8 cellular contexts compared by ENCODE assay signal in genomic region chr16:56869513-56870270, GRCh38. TPM values are rescaled to one million over a fixed set of nuclear protein-coding genes. Genes with fewer than 3 reads are reported as not detected.
DNase-seq lines count a peak whose midpoint lies in the region; ATAC-seq and TF ChIP-seq lines count a peak whose summit lies in the region.

No MANE protein-coding gene starts in this region.

- CTCF ChIA-PET in activated CD4-positive, alpha-beta T cell treated with anti-CD3 and anti-CD28 coated beads for 36 hours (lab: Charles Lee): interaction anchor here (0.6 to 5.4 kb wide), 7 partner anchors 8 to 117 kb away, joined by 3 to 35 read pairs (median 3); no protein-coding TSS in a partner anchor
- CTCF ChIA-PET in RWPE1 (lab: Yijun Ruan, JAX): interaction anchor here (0.5 to 1.2 kb wide), 6 partner anchors 18 to 1260 kb away, joined by 3 to 7 read pairs (median 4); partner anchors contain the start of gene CFAP20

- H3K4me3 Mint-ChIP-seq in activated CD4-positive, alpha-beta T cell treated with anti-CD3 and anti-CD28 coated beads for 36 hours: no peak overlapping the region
- H3K4me3 Mint-ChIP-seq in central memory CD8-positive, alpha-beta T cell: no peak overlapping the region
- H3K4me3 Mint-ChIP-seq in natural killer cell: no peak overlapping the region

- no peak overlapping the region for H3K27ac ChIP-seq in RWPE1

- no peak for TF ChIP-seq CTCF in natural killer cell (IDR thresholded peaks at IDR 0.05)
- no peak for TF ChIP-seq CTCF in RWPE1 (conservative IDR thresholded peaks at IDR 0.05; ENCODE audit: low read depth)

- no peaks in the 10 kb centered on the region for H3K4me1 Mint-ChIP-seq in activated CD4-positive, alpha-beta T cell treated with anti-CD3 and anti-CD28 coated beads for 36 hours
- peaks cover 14% of the 10 kb centered on the region for H3K4me1 Mint-ChIP-seq in central memory CD8-positive, alpha-beta T cell
- peaks cover 8 to 13% of the 10 kb centered on the region in 2 donors for H3K4me1 Mint-ChIP-seq in natural killer cell

- intact Hi-C loops in activated CD4-positive, alpha-beta T cell treated with anti-CD3 and anti-CD28 coated beads for 36 hours (cut with DNase I, micrococcal nuclease): loop anchor here (1.0 to 10.0 kb wide), 4 partner anchors 63 to 295 kb away; partner anchors contain the start of gene HERPUD1 (in 1 of the 2)
- intact Hi-C loops in natural killer cell (cut with micrococcal nuclease): no loop called here

- POLR2A ChIA-PET in activated CD4-positive, alpha-beta T cell treated with anti-CD3 and anti-CD28 coated beads for 36 hours (lab: Charles Lee): no interaction called here
- POLR2A ChIA-PET in RWPE1 (lab: Yijun Ruan, JAX; ENCODE audit: low non-redundant PET): no interaction called here

- no peaks in the 10 kb centered on the region for H3K27me3 Mint-ChIP-seq in activated CD4-positive, alpha-beta T cell treated with anti-CD3 and anti-CD28 coated beads for 36 hours
- H3K27me3 Mint-ChIP-seq in central memory CD8-positive, alpha-beta T cell: no peaks in the 10 kb centered on the region
- peaks cover 0 to 7% of the 10 kb centered on the region in 2 donors for H3K27me3 Mint-ChIP-seq in natural killer cell (ENCODE audit: low read depth in 2 of 2)

- peak; percentile 64 for DNase-seq in activated CD4-positive, alpha-beta T cell treated with anti-CD3 and anti-CD28 coated beads for 36 hours
- no peak for DNase-seq in activated CD4-positive, alpha-beta T cell treated with anti-CD3 and anti-CD28 coated beads for 1 hour
- DNase-seq in MV-4-11 (lab: John Stamatoyannopoulos, UW): peak; percentile 75
- DNase-seq in central memory CD8-positive, alpha-beta T cell (ENCODE audit: low spot score in 2 of 2): no peak
- peak; percentile 13 to 48 for DNase-seq in stimulated activated CD4-positive, alpha-beta T cell treated with anti-CD3 and anti-CD28 coated beads, Interleukin-4, amount 100 ng/mL, for 48 hours (ENCODE audit: low read depth in 2 of 2)
- DNase-seq in natural killer cell: no peak
- DNase-seq in RWPE1 (ENCODE audit: low spot score): no peak
- DNase-seq in NCI-H187 treated with DMSO at 0.1 percent for 48 hours (lab: John Stamatoyannopoulos, UW): no peak

- peak overlapping the region; percentile 7 for H3K27ac Mint-ChIP-seq in activated CD4-positive, alpha-beta T cell treated with anti-CD3 and anti-CD28 coated beads for 36 hours
- no peak overlapping the region for H3K27ac Mint-ChIP-seq in central memory CD8-positive, alpha-beta T cell (ENCODE audit: low read depth)
- H3K27ac Mint-ChIP-seq in natural killer cell: no peak overlapping the region

- no peaks in the 10 kb centered on the region for H3K36me3 Mint-ChIP-seq in activated CD4-positive, alpha-beta T cell treated with anti-CD3 and anti-CD28 coated beads for 36 hours (ENCODE audit: low read depth)
- no peaks in the 10 kb centered on the region for H3K36me3 Mint-ChIP-seq in central memory CD8-positive, alpha-beta T cell (ENCODE audit: insufficient read depth)
- H3K36me3 Mint-ChIP-seq in natural killer cell: no peaks in the 10 kb centered on the region

- no peaks in the 10 kb centered on the region for H3K9me3 Mint-ChIP-seq in activated CD4-positive, alpha-beta T cell treated with anti-CD3 and anti-CD28 coated beads for 36 hours (ENCODE audit: low read depth)
- H3K9me3 Mint-ChIP-seq in central memory CD8-positive, alpha-beta T cell: no peaks in the 10 kb centered on the region
- H3K9me3 Mint-ChIP-seq in natural killer cell: no peaks in the 10 kb centered on the region

- peak; percentile 77 for ATAC-seq in activated CD4-positive, alpha-beta T cell treated with anti-CD3 and anti-CD28 coated beads for 36 hours
- peak; percentile 65 for ATAC-seq in central memory CD8-positive, alpha-beta T cell (replicated peaks; ENCODE audit: extremely low read depth, poor library complexity, severe bottlenecking)
- ATAC-seq in natural killer cell: no peak

RNA-seq across cellular contexts. Expression of gene SLC12A3, which starts 4.7 kb away (rescaled TPM):
- total RNA-seq in activated CD4-positive, alpha-beta T cell treated with anti-CD3 and anti-CD28 coated beads for 36 hours: not detected
- not detected for total RNA-seq in natural killer cell

Comparison
In these comparisons a context has a peak if more than half of its experiments do, and no peak if none do; other contexts are left out.
1. DNase-seq: peak in activated CD4-positive, alpha-beta T cell treated with anti-CD3 and anti-CD28 coated beads for 36 hours (single experiment), MV-4-11 (single experiment) and stimulated activated CD4-positive, alpha-beta T cell treated with anti-CD3 and anti-CD28 coated beads, Interleukin-4, amount 100 ng/mL, for 48 hours (2 of 2); none in activated CD4-positive, alpha-beta T cell treated with anti-CD3 and anti-CD28 coated beads for 1 hour (single experiment), central memory CD8-positive, alpha-beta T cell (0 of 2), natural killer cell (single experiment), RWPE1 (single experiment) and NCI-H187 treated with DMSO at 0.1 percent for 48 hours (single experiment).
2. ATAC-seq: peak in activated CD4-positive, alpha-beta T cell treated with anti-CD3 and anti-CD28 coated beads for 36 hours (single experiment) and central memory CD8-positive, alpha-beta T cell (single experiment); none in natural killer cell (0 of 3).